Comparison of ENCODE assay signal across 2 cellular contexts in genomic region chr4:108611360-108611759, GRCh38.
TF ChIP-seq lines count a peak whose summit lies in the region.

No MANE protein-coding gene starts in this region.

TF ChIP-seq in liver, 16 proteins besides CTCF, POLR2A, EP300 and RAD21:
- no peak for TF ChIP-seq TAF1 (conservative IDR thresholded peaks at IDR 0.05)
- TF ChIP-seq MAX (IDR thresholded peaks at IDR 0.05): no peak
- TF ChIP-seq, protein P1, sequence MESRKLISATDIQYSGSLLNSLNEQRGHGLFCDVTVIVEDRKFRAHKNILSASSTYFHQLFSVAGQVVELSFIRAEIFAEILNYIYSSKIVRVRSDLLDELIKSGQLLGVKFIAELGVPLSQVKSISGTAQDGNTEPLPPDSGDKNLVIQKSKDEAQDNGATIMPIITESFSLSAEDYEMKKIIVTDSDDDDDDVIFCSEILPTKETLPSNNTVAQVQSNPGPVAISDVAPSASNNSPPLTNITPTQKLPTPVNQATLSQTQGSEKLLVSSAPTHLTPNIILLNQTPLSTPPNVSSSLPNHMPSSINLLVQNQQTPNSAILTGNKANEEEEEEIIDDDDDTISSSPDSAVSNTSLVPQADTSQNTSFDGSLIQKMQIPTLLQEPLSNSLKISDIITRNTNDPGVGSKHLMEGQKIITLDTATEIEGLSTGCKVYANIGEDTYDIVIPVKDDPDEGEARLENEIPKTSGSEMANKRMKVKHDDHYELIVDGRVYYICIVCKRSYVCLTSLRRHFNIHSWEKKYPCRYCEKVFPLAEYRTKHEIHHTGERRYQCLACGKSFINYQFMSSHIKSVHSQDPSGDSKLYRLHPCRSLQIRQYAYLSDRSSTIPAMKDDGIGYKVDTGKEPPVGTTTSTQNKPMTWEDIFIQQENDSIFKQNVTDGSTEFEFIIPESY (IDR thresholded peaks at IDR 0.05): no peak
- no peak for TF ChIP-seq REST (IDR thresholded peaks at IDR 0.05)
- TF ChIP-seq ATF3 (IDR thresholded peaks at IDR 0.05): no peak
- no peak for TF ChIP-seq EGR1 (IDR thresholded peaks at IDR 0.05; ENCODE audit: low read depth in 2 of 2)

TF ChIP-seq in HepG2, 621 proteins besides CTCF, POLR2A, EP300 and RAD21:
- TF ChIP-seq SMYD3 (CRISPR knock-in tag; IDR thresholded peaks at IDR 0.05): no peak
- no peak for TF ChIP-seq NAIF1 (CRISPR knock-in tag; IDR thresholded peaks at IDR 0.05; ENCODE audit: borderline replicate concordance)
- no peak for TF ChIP-seq REPIN1 (CRISPR knock-in tag; IDR thresholded peaks at IDR 0.05; ENCODE audit: borderline replicate concordance, low read depth)
- TF ChIP-seq KDM5B (CRISPR knock-in tag; IDR thresholded peaks at IDR 0.05; ENCODE audit: borderline replicate concordance): no peak
- TF ChIP-seq MAX (IDR thresholded peaks at IDR 0.05): no peak
- no peak for TF ChIP-seq ZBTB1 (CRISPR knock-in tag; IDR thresholded peaks at IDR 0.05; ENCODE audit: borderline replicate concordance)
- TF ChIP-seq ZNF703 (CRISPR knock-in tag; IDR thresholded peaks at IDR 0.05; ENCODE audit: borderline replicate concordance): no peak
- TF ChIP-seq SRF (IDR thresholded peaks at IDR 0.05; ENCODE audit: low read depth, low read length): no peak
